ENCODE assay signal across 1 cellular context in the genomic region with DNA sequence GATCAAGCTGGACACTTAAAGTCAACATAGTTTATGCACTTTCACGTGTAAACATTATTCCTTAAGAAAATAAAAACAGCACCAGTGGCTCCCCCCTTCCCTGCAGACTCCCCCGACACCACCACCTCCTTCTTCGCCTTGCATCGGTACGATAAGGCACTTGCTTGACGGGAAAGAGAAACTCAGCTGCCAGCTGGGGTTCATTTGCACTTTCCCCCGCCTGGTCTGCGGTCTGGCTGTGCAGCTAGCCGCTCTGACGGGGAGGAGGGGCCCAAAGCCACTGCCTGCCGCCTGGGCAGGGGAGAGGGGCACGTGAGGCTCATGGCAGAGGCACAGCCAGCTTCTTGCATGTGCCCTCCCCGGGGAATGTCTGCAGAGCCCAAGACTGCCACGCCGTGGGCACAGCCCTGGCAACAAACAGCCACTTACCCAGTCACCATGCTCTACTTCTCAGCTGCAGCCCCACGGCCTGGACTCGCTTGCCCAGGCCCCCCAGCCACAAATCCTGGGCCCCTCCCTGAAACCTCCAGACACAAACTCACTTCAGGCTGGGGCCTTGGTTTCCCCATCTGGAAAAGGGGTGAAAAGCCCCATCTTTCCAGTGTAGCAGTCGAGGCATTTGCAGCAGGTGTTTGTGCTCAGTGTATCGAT.
A peak's percentile ranks its signal among the peaks of the same experiment; 100 is the strongest.
TF ChIP-seq lines count a peak whose summit lies in the region.

No MANE protein-coding gene starts in this region.

TF ChIP-seq in HepG2, 621 proteins besides CTCF, POLR2A, EP300 and RAD21 (continued from another document and continues in another):
- TF ChIP-seq, protein P1, sequence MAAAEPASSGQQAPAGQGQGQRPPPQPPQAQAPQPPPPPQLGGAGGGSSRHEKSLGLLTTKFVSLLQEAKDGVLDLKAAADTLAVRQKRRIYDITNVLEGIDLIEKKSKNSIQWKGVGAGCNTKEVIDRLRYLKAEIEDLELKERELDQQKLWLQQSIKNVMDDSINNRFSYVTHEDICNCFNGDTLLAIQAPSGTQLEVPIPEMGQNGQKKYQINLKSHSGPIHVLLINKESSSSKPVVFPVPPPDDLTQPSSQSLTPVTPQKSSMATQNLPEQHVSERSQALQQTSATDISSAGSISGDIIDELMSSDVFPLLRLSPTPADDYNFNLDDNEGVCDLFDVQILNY (CRISPR knock-in tag; conservative IDR thresholded peaks at IDR 0.05): no peak
- TF ChIP-seq CENPX (CRISPR knock-in tag; IDR thresholded peaks at IDR 0.05) (no peak), RERE (CRISPR knock-in tag; IDR thresholded peaks at IDR 0.05; ENCODE audit: low read depth) (no peak; the same call in none of the 2 replicates), ZNF121 (CRISPR knock-in tag; IDR thresholded peaks at IDR 0.05) (peak; percentile 37; the same call in 1 of the 2 replicates), ZZZ3 (CRISPR knock-in tag; IDR thresholded peaks at IDR 0.05; ENCODE audit: borderline replicate concordance) (no peak), ZNF10 (CRISPR knock-in tag; IDR thresholded peaks at IDR 0.05; ENCODE audit: borderline replicate concordance, low read depth) (no peak), STAT5B (CRISPR knock-in tag; IDR thresholded peaks at IDR 0.05) (no peak; the same call in 1 of the 2 replicates), ZNF142 (CRISPR knock-in tag; IDR thresholded peaks at IDR 0.05) (peak; percentile 3; the same call in 1 of the 2 replicates), HMGA1 (CRISPR knock-in tag; conservative IDR thresholded peaks at IDR 0.05) (no peak), PAWR (CRISPR knock-in tag; IDR thresholded peaks at IDR 0.05; ENCODE audit: borderline replicate concordance) (peak; percentile 85; the same call in 1 of the 2 replicates), ARID2 (CRISPR knock-in tag; IDR thresholded peaks at IDR 0.05; ENCODE audit: borderline replicate concordance) (peak; percentile 94), MED1 (CRISPR knock-in tag; IDR thresholded peaks at IDR 0.05) (peak; percentile 81), NR2F1 (CRISPR knock-in tag; IDR thresholded peaks at IDR 0.05) (no peak), ZSCAN21 (CRISPR knock-in tag; IDR thresholded peaks at IDR 0.05; ENCODE audit: borderline replicate concordance) (peak; percentile 62; the same call in 1 of the 2 replicates), MXI1 (IDR thresholded peaks at IDR 0.05; ENCODE audit: borderline replicate concordance, low read depth, low read length) (no peak; the same call in 2 of the 3 replicates), PREB (CRISPR knock-in tag; IDR thresholded peaks at IDR 0.05) (0 out of 2 replicates have a peak, but pooled peaks have one; percentile 60), NFKB2 (CRISPR knock-in tag; IDR thresholded peaks at IDR 0.05; ENCODE audit: borderline replicate concordance) (peak; percentile 89; the same call in 1 of the 2 replicates), ZIK1 (CRISPR knock-in tag; IDR thresholded peaks at IDR 0.05; ENCODE audit: borderline replicate concordance, low read depth) (no peak; the same call in 1 of the 2 replicates), ATF1 (CRISPR knock-in tag; IDR thresholded peaks at IDR 0.05) (no peak; the same call in 1 of the 2 replicates), ZNF326 (CRISPR knock-in tag; IDR thresholded peaks at IDR 0.05; ENCODE audit: borderline replicate concordance) (no peak), TAF1 (CRISPR knock-in tag; IDR thresholded peaks at IDR 0.05) (peak; percentile 24; the same call in 1 of the 2 replicates), ZNF12 (CRISPR knock-in tag; IDR thresholded peaks at IDR 0.05) (no peak; the same call in 1 of the 2 replicates), TOPORS (CRISPR knock-in tag; IDR thresholded peaks at IDR 0.05) (0 out of 2 replicates have a peak, but pooled peaks have one; percentile 69), ZNF569 (CRISPR knock-in tag; IDR thresholded peaks at IDR 0.05; ENCODE audit: borderline replicate concordance) (no peak), MTF2 (CRISPR knock-in tag; IDR thresholded peaks at IDR 0.05; ENCODE audit: borderline replicate concordance) (no peak), ZNF607 (CRISPR knock-in tag; IDR thresholded peaks at IDR 0.05; ENCODE audit: borderline replicate concordance) (peak; percentile 23), IRF2 (CRISPR knock-in tag; IDR thresholded peaks at IDR 0.05) (peak; percentile 84)
- TF ChIP-seq, protein P2, sequence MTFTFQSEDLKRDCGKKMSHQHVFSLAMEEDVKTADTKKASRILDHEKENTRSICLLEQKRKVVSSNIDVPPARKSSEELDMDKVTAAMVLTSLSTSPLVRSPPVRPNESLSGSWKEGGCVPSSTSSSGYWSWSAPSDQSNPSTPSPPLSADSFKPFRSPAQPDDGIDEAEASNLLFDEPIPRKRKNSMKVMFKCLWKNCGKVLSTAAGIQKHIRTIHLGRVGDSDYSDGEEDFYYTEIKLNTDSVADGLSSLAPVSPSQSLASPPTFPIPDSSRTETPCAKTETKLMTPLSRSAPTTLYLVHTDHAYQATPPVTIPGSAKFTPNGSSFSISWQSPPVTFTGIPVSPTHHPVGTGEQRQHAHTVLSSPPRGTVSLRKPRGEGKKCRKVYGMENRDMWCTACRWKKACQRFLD (CRISPR knock-in tag; IDR thresholded peaks at IDR 0.05; ENCODE audit: borderline replicate concordance): no peak
- TF ChIP-seq, protein P3, sequence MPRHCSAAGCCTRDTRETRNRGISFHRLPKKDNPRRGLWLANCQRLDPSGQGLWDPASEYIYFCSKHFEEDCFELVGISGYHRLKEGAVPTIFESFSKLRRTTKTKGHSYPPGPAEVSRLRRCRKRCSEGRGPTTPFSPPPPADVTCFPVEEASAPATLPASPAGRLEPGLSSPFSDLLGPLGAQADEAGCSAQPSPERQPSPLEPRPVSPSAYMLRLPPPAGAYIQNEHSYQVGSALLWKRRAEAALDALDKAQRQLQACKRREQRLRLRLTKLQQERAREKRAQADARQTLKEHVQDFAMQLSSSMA (CRISPR knock-in tag; IDR thresholded peaks at IDR 0.05): peak; percentile 62; the same call in 1 of the 2 replicates
- TF ChIP-seq, protein P4, sequence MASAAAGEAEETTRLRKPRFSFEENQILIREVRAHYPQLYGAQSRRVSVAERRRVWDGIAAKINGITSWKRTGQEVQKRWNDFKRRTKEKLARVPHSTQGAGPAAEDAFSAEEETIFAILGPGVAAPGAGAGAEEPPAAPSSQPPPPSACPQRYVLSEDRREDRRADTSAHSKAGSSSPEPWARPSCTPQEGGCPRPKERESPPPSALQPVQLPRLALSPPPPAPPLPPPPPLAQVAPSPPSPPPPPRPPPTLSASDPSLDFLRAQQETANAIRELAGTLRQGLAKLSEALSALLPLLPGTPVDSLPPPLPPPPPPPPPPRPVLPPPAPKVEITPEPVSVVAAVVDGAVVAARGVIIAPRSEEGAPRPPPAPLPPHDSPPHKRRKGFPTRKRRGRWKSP (CRISPR knock-in tag; IDR thresholded peaks at IDR 0.05): peak; percentile 13; the same call in 1 of the 2 replicates
